ENCODE assay signal across 19 cellular contexts in genomic region chr12:62971769-62972525, GRCh38. TPM values are rescaled to one million over a fixed set of nuclear protein-coding genes. Genes with fewer than 3 reads are reported as not detected.
A peak's percentile ranks its signal among the peaks of the same experiment; 100 is the strongest.
DNase-seq lines count a peak whose midpoint lies in the region; ATAC-seq, FAIRE-seq and TF ChIP-seq lines count a peak whose summit lies in the region.
"Had no signal": no experiment of that assay in that cellular context is flagged by ENCODE, and none has a peak within 500 bp of the region (broad histone marks: within the 10 kb centered on the region; RNA-seq: fewer than 3 reads in every experiment).

No MANE protein-coding gene starts in this region.

- BruUV-seq in K562 (replicated peaks; lab: Mats Ljungman, UMichigan), result no TSS peak

- CTCF ChIA-PET in K562 (lab: Yijun Ruan, JAX; ENCODE audit: low intra/inter-chr PET ratio), result no interaction called here

- H3K4me3 ChIP-seq in K562, result no peak overlapping the region
- H3K4me3 ChIP-seq in parathyroid adenoma (ENCODE audit: low read depth, low read length), result no peak overlapping the region
- H3K4me3 ChIP-seq: GM23248, PC-9 had no signal

- in situ Hi-C loops in K562 (cut with MboI), result no loop called here

- H2AFZ ChIP-seq in K562 (ENCODE audit: low read depth, low read length) (peak overlapping the region; percentile 63), parathyroid adenoma (peak overlapping the region; percentile 70)
- H2AFZ ChIP-seq: GM23248, PC-9 had no signal

- H3K4me1 ChIP-seq in K562 (replicated peaks in 1 of 2; ENCODE audit: control insufficient read depth in 2 of 2, insufficient read depth in 2 of 2, low read length in 2 of 2), result peaks cover 6 to 12% of the 10 kb centered on the region in 2 experiments; a peak in 3 of 5 replicates
- H3K4me1 ChIP-seq in parathyroid adenoma, result peaks cover 15% of the 10 kb centered on the region

- H3K9me3 Mint-ChIP-seq in natural killer cell treated with Interleukin-12 subunit alpha and Interleukin-12 subunit beta and Interleukin-15 and Interleukin-18, amount 100 ng/mL, for 72 hours, result no peaks in the 10 kb centered on the region
- H3K9me3 Mint-ChIP-seq in activated T-cell treated with anti-CD3 and anti-CD28 coated beads, Interleukin-2, amount 50 U/mL, for 4 hours, result no peaks in the 10 kb centered on the region
- H3K9me3 Mint-ChIP-seq: CD4-positive, alpha-beta memory T cell; HFFc6; T-helper 1 cell treated with Interleukin-12 subunit alpha and Interleukin-12 subunit beta and Interleukin-4 antibody, amounts not matched to agents 30 μg/mL and 1 μg/mL, for 36 hours had no signal

- H3K27ac ChIP-seq in K562 (ENCODE audit: extremely low read depth, low read depth, low read length), result no peak overlapping the region
- peak overlapping the region; percentile 53 for H3K27ac ChIP-seq in parathyroid adenoma
- H3K27ac ChIP-seq: GM23248, PC-9 had no signal

- DNase-seq in NCI-H748 (lab: John Stamatoyannopoulos, UW; ENCODE audit: unreplicated experiment) (peak; percentile 24), NCI-H748 treated with DMSO at 0.1 percent for 48 hours (lab: John Stamatoyannopoulos, UW) (no peak), NCI-H2029 (lab: John Stamatoyannopoulos, UW) (peak; percentile 33), K562 (ENCODE audit: extremely low read depth in 1 of 4, low spot score in 3 of 4) (no peak), Right ventricle myocardium superior (no peak)
- DNase-seq in natural killer cell treated with Interleukin-12 subunit alpha and Interleukin-12 subunit beta and Interleukin-15 and Interleukin-18, amount 100 ng/mL, for 72 hours (ENCODE audit: low spot score), result no peak
- DNase-seq in activated T-cell treated with anti-CD3 and anti-CD28 coated beads, Interleukin-2, amount 50 U/mL, for 4 hours, result no peak
- DNase-seq: CD4-positive, alpha-beta memory T cell; GM23248; HFFc6; KG1; NCI-H1092; NCI-H1930; NCI-H524; PC-9 had no signal

- TF ChIP-seq EP300 in K562 (IDR thresholded peaks at IDR 0.05; ENCODE audit: low read length), result no peak

- no peak for FAIRE-seq in K562 (lab: Jason Lieb, UNC)

- H3K4me3 Mint-ChIP-seq in natural killer cell treated with Interleukin-12 subunit alpha and Interleukin-12 subunit beta and Interleukin-15 and Interleukin-18, amount 100 ng/mL, for 72 hours, result no peak overlapping the region
- no peak overlapping the region for H3K4me3 Mint-ChIP-seq in activated T-cell treated with anti-CD3 and anti-CD28 coated beads, Interleukin-2, amount 50 U/mL, for 4 hours
- H3K4me3 Mint-ChIP-seq: B cell; HFFc6; T-helper 1 cell treated with Interleukin-12 subunit alpha and Interleukin-12 subunit beta and Interleukin-4 antibody, amounts not matched to agents 30 μg/mL and 1 μg/mL, for 36 hours had no signal

- H3K36me3 Mint-ChIP-seq in natural killer cell treated with Interleukin-12 subunit alpha and Interleukin-12 subunit beta and Interleukin-15 and Interleukin-18, amount 100 ng/mL, for 72 hours, result no peaks in the 10 kb centered on the region
- H3K36me3 Mint-ChIP-seq in activated T-cell treated with anti-CD3 and anti-CD28 coated beads, Interleukin-2, amount 50 U/mL, for 4 hours (ENCODE audit: insufficient read depth), result no peaks in the 10 kb centered on the region
- H3K36me3 Mint-ChIP-seq: CD4-positive, alpha-beta memory T cell had no signal

- ATAC-seq in K562 (peak; percentile 80), Right ventricle myocardium superior (ENCODE audit: poor library complexity) (no peak)
- ATAC-seq in natural killer cell treated with Interleukin-12 subunit alpha and Interleukin-12 subunit beta and Interleukin-15 and Interleukin-18, amount 100 ng/mL, for 72 hours, result no peak
- ATAC-seq in activated T-cell treated with anti-CD3 and anti-CD28 coated beads, Interleukin-2, amount 50 U/mL, for 4 hours, result no peak
- ATAC-seq: Right ventricle myocardium inferior had no signal

- no peaks in the 10 kb centered on the region for H3K9me1 ChIP-seq in K562 (ENCODE audit: control insufficient read depth, insufficient read depth, low read length)

- H3K79me2 ChIP-seq in K562 (ENCODE audit: control insufficient read depth, insufficient read depth, low read length) (no peaks in the 10 kb centered on the region), parathyroid adenoma (no peaks in the 10 kb centered on the region)

- POLR2A ChIA-PET in K562 (lab: Yijun Ruan, JAX), result interaction anchor here (1.9 kb wide), 1 partner anchor 13 kb away, joined by 5 read pairs; no protein-coding TSS in a partner anchor

- no peak for TF ChIP-seq POLR2A in K562 (conservative IDR thresholded peaks at IDR 0.05)

- H3K4me2 ChIP-seq in K562 (ENCODE audit: insufficient read depth, low read length), result no peak overlapping the region
- H3K4me2 ChIP-seq in parathyroid adenoma (ENCODE audit: low read length), result no peak overlapping the region
- H3K4me2 ChIP-seq: PC-9 had no signal

- H3K27me3 ChIP-seq in K562 (ENCODE audit: control insufficient read depth in 2 of 2, insufficient read depth in 2 of 2, low read length in 2 of 2) (no peaks in the 10 kb centered on the region), parathyroid adenoma (ENCODE audit: control insufficient read depth, insufficient read depth, low read length) (no peaks in the 10 kb centered on the region)

- no peak for TF ChIP-seq RAD21 in K562 (CRISPR knock-in tag; conservative IDR thresholded peaks at IDR 0.05 in 1 of 2, IDR thresholded peaks at IDR 0.05 in 1 of 2)

- H3K9ac ChIP-seq in K562 (ENCODE audit: insufficient read depth in 1 of 2, low read depth in 2 of 2, low read length in 2 of 2) (no peak overlapping the region), parathyroid adenoma (no peak overlapping the region)
- H3K9ac ChIP-seq: GM23248 had no signal

- no peaks in the 10 kb centered on the region for H3K4me1 Mint-ChIP-seq in natural killer cell treated with Interleukin-12 subunit alpha and Interleukin-12 subunit beta and Interleukin-15 and Interleukin-18, amount 100 ng/mL, for 72 hours (ENCODE audit: low read depth in 2 of 2)
- no peaks in the 10 kb centered on the region for H3K4me1 Mint-ChIP-seq in activated T-cell treated with anti-CD3 and anti-CD28 coated beads, Interleukin-2, amount 50 U/mL, for 4 hours (ENCODE audit: low read depth)
- H3K4me1 Mint-ChIP-seq: B cell; CD4-positive, alpha-beta memory T cell had no signal

- no peak overlapping the region for H3K27ac Mint-ChIP-seq in natural killer cell treated with Interleukin-12 subunit alpha and Interleukin-12 subunit beta and Interleukin-15 and Interleukin-18, amount 100 ng/mL, for 72 hours
- H3K27ac Mint-ChIP-seq: B cell; CD4-positive, alpha-beta memory T cell; HFFc6; T-helper 1 cell treated with Interleukin-12 subunit alpha and Interleukin-12 subunit beta and Interleukin-4 antibody, amounts not matched to agents 30 μg/mL and 1 μg/mL, for 36 hours had no signal

- no peaks in the 10 kb centered on the region for H4K20me1 ChIP-seq in K562 (replicated peaks; ENCODE audit: control insufficient read depth, insufficient read depth, low read length)

- H3K9me3 ChIP-seq in K562 (replicated peaks; ENCODE audit: control insufficient read depth, insufficient read depth, low read depth, low read length) (no peaks in the 10 kb centered on the region), parathyroid adenoma (ENCODE audit: control insufficient read depth, low read length) (no peaks in the 10 kb centered on the region)

- WGBS in K562 (ENCODE audit: insufficient coverage, low coverage, missing lambda C conversion rate), result 38% methylated on average over 1 of the region's 1 CpG

- TF ChIP-seq CTCF in K562 (IDR thresholded peaks at IDR 0.05 in 2 of 3, conservative IDR thresholded peaks at IDR 0.05 in 1 of 3; ENCODE audit: insufficient read depth in 2 of 3, low read depth in 1 of 3, low read length in 3 of 3) (no peak), parathyroid adenoma (IDR thresholded peaks at IDR 0.05) (no peak)

- intact Hi-C loops in K562 (cut with micrococcal nuclease), result no loop called here
- intact Hi-C loops in Right ventricle myocardium superior (cut with DNase I), result no loop called here

- H3K36me3 ChIP-seq in K562 (ENCODE audit: control insufficient read depth, insufficient read depth, low read length) (no peaks in the 10 kb centered on the region), parathyroid adenoma (ENCODE audit: control insufficient read depth, insufficient read depth, low read length) (no peaks in the 10 kb centered on the region)

- no peaks in the 10 kb centered on the region for H3K27me3 Mint-ChIP-seq in natural killer cell treated with Interleukin-12 subunit alpha and Interleukin-12 subunit beta and Interleukin-15 and Interleukin-18, amount 100 ng/mL, for 72 hours
- H3K27me3 Mint-ChIP-seq in activated T-cell treated with anti-CD3 and anti-CD28 coated beads, Interleukin-2, amount 50 U/mL, for 4 hours (ENCODE audit: low read depth), result no peaks in the 10 kb centered on the region

TF ChIP-seq in K562, 482 proteins besides CTCF, POLR2A, EP300 and RAD21 (continues in another document):
- TF ChIP-seq HCFC1 (IDR thresholded peaks at IDR 0.05; ENCODE audit: low read depth, low read length) (no peak), RFX5 (IDR thresholded peaks at IDR 0.05; ENCODE audit: low read depth, low read length) (no peak), HNRNPL (IDR thresholded peaks at IDR 0.05; ENCODE audit: low read depth, low read length) (no peak)

RNA-seq across cellular contexts. Expression of gene PPM1H, which starts 37.0 kb away (rescaled TPM):
- 4.0 and 12.4 TPM in 2 replicates for total RNA-seq in K562 (2011; cell fraction: chromatin; rRNA removed; ENCODE audit: low replicate concordance)
- 5.7 and 6.2 TPM in 2 replicates for total RNA-seq in K562 (2011; cell fraction: nucleolus; rRNA removed)
- 5.2 and 6.4 TPM in 2 replicates for total RNA-seq in K562 (2011; cell fraction: nucleoplasm; rRNA removed)
- total RNA-seq in K562 (2014; rRNA removed) (11.3 and 13.0 TPM in 2 replicates), K562 (2014; rRNA removed; fragmentation: Illumina TruSeq; extraction: Trizol) (13.7 and 17.2 TPM in 2 replicates), K562 (2015; rRNA removed; fragmentation: Illumina TruSeq; extraction: Trizol) (29.0 and 29.3 TPM in 2 replicates), K562 (2021) (21.5 and 23.0 TPM in 2 replicates), Right ventricle myocardium superior (6.5 TPM)
- polyA plus RNA-seq in K562 (2011; rRNA removed) (4.8 and 6.1 TPM in 2 replicates), K562 (2014; fragmentation: Illumina TruSeq; extraction: Trizol) (11.1 and 11.6 TPM in 2 replicates), K562 (2014; fragmentation: Nextera tagmentation; extraction: Ambion mirVana) (1 to 10 TPM; 5.3 to 8.1 TPM), K562 (2014; rRNA removed) (9.3 and 9.7 TPM in 2 replicates)
- polyA plus RNA-seq in K562 (2011; cell fraction: cytosol; rRNA removed), result 4.5 and 5.7 TPM in 2 replicates
- 3.7 and 4.0 TPM in 2 replicates for polyA plus RNA-seq in K562 (2011; cell fraction: nucleus; rRNA removed)
- 9.0 and 13.2 TPM in 2 replicates for polyA plus RNA-seq in K562 (2012)
- 10.7 and 12.0 TPM in 2 replicates for polyA minus RNA-seq in K562 (2011; rRNA and poly(A)+ RNA removed)
- 6.6 and 9.7 TPM in 2 replicates for polyA minus RNA-seq in K562 (2011; cell fraction: cytosol; rRNA and poly(A)+ RNA removed)
- polyA minus RNA-seq in K562 (2011; cell fraction: nucleus; rRNA and poly(A)+ RNA removed), result 5.8 and 6.6 TPM in 2 replicates
- under 1 TPM in 1 of 2 donors, not detected in 1; 0.38 TPM for total RNA-seq in natural killer cell treated with Interleukin-12 subunit alpha and Interleukin-12 subunit beta and Interleukin-15 and Interleukin-18, amount 100 ng/mL, for 72 hours
- under 1 TPM; 0.03 to 0.25 (median 0.19) TPM for total RNA-seq in activated T-cell treated with anti-CD3 and anti-CD28 coated beads, Interleukin-2, amount 50 U/mL, for 4 hours
- total RNA-seq: B cell had no signal
- polyA plus RNA-seq: CD4-positive, alpha-beta memory T cell had no signal

Comparison
In these comparisons a context has a peak if more than half of its experiments do, and no peak if none do; other contexts are left out.
1. DNase-seq: peak in NCI-H748 (single experiment) and NCI-H2029 (single experiment); none in NCI-H748 treated with DMSO at 0.1 percent for 48 hours (single experiment), K562 (0 of 4), Right ventricle myocardium superior (single experiment), natural killer cell treated with Interleukin-12 subunit alpha and Interleukin-12 subunit beta and Interleukin-15 and Interleukin-18, amount 100 ng/mL, for 72 hours (single experiment) and activated T-cell treated with anti-CD3 and anti-CD28 coated beads, Interleukin-2, amount 50 U/mL, for 4 hours (single experiment).